ENCODE assay signal across 17 cellular contexts in the genomic region with DNA sequence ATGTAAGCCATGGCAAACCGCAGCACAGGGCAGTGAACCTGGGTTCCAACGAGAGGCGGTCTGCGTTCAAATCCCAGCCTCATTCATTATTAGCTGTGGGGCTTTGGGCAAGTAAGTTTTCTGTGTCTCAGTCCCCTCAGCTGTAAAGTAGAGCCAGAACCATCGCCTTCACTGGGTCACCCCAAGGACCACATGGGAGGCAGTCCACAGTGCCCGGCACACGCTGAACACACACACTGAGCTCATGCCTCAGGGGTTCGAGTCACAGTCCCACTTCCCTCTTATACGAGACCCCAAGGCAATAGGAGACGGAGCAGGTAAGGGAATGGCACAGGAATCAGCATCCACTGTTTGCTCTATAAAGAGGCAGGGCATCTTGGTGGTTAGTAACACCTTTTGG. TPM values are rescaled to one million over a fixed set of nuclear protein-coding genes. Genes with fewer than 3 reads are reported as not detected.
"Had no signal": no experiment of that assay in that cellular context is flagged by ENCODE, and none has a peak within 500 bp of the region (broad histone marks: within the 10 kb centered on the region; RNA-seq: fewer than 3 reads in every experiment).

No MANE protein-coding gene starts in this region.

- H3K36me3 Mint-ChIP-seq: activated naive CD8-positive, alpha-beta T cell treated with anti-CD3 and anti-CD28 coated beads, Interleukin-2, amount 10 ng/mL, durations not matched to agents 7 days and 5 days; naive thymus-derived CD4-positive, alpha-beta T cell had no signal

- H3K27ac Mint-ChIP-seq: activated CD4-positive, alpha-beta memory T cell treated with anti-CD3 and anti-CD28 coated beads, Interleukin-2, amount 10 ng/mL, durations not matched to agents 7 days and 5 days; activated CD4-positive, alpha-beta T cell treated with anti-CD3 and anti-CD28 coated beads for 36 hours; activated naive CD8-positive, alpha-beta T cell treated with anti-CD3 and anti-CD28 coated beads, Interleukin-2, amount 10 ng/mL, durations not matched to agents 7 days and 5 days; naive thymus-derived CD4-positive, alpha-beta T cell had no signal

- H3K4me3 Mint-ChIP-seq: activated CD4-positive, alpha-beta memory T cell treated with anti-CD3 and anti-CD28 coated beads, Interleukin-2, amount 10 ng/mL, durations not matched to agents 7 days and 5 days; activated CD4-positive, alpha-beta T cell treated with anti-CD3 and anti-CD28 coated beads for 36 hours; activated naive CD8-positive, alpha-beta T cell treated with anti-CD3 and anti-CD28 coated beads, Interleukin-2, amount 10 ng/mL, durations not matched to agents 7 days and 5 days; naive thymus-derived CD4-positive, alpha-beta T cell had no signal

- H3K4me1 Mint-ChIP-seq: activated CD4-positive, alpha-beta memory T cell treated with anti-CD3 and anti-CD28 coated beads, Interleukin-2, amount 10 ng/mL, durations not matched to agents 7 days and 5 days; activated CD4-positive, alpha-beta T cell treated with anti-CD3 and anti-CD28 coated beads for 36 hours; activated naive CD8-positive, alpha-beta T cell treated with anti-CD3 and anti-CD28 coated beads, Interleukin-2, amount 10 ng/mL, durations not matched to agents 7 days and 5 days had no signal

- H3K36me3 ChIP-seq: ascending aorta, colonic mucosa, transverse colon had no signal

- H3K9me3 Mint-ChIP-seq: activated CD4-positive, alpha-beta memory T cell treated with anti-CD3 and anti-CD28 coated beads, Interleukin-2, amount 10 ng/mL, durations not matched to agents 7 days and 5 days; activated naive CD8-positive, alpha-beta T cell treated with anti-CD3 and anti-CD28 coated beads, Interleukin-2, amount 10 ng/mL, durations not matched to agents 7 days and 5 days; naive thymus-derived CD4-positive, alpha-beta T cell had no signal

- H3K27me3 Mint-ChIP-seq: activated CD4-positive, alpha-beta T cell treated with anti-CD3 and anti-CD28 coated beads for 36 hours had no signal

- H3K27ac ChIP-seq: ascending aorta, colonic mucosa, transverse colon had no signal

- H3K9me3 ChIP-seq: ascending aorta, colonic mucosa, transverse colon had no signal

- ATAC-seq: activated CD4-positive, alpha-beta T cell treated with anti-CD3 and anti-CD28 coated beads for 36 hours; left ventricle myocardium superior; naive thymus-derived CD4-positive, alpha-beta T cell had no signal

- FAIRE-seq: frontal cortex, keratinocyte had no signal

- H3K4me1 ChIP-seq: ascending aorta, colonic mucosa, transverse colon had no signal

- H3K4me3 ChIP-seq: ascending aorta, colonic mucosa, transverse colon had no signal

- DNase-seq: activated CD4-positive, alpha-beta memory T cell treated with anti-CD3 and anti-CD28 coated beads, Interleukin-2, amount 10 ng/mL, durations not matched to agents 7 days and 5 days; activated CD4-positive, alpha-beta T cell treated with anti-CD3 and anti-CD28 coated beads for 36 hours; activated naive CD8-positive, alpha-beta T cell treated with anti-CD3 and anti-CD28 coated beads, Interleukin-2, amount 10 ng/mL, durations not matched to agents 7 days and 5 days; activated T-cell treated with anti-CD3 and anti-CD28 coated beads, Interleukin-2, amount 50 U/mL, for 48 hours; colonic mucosa; effector CD8-positive, alpha-beta T cell; left ventricle myocardium superior; naive thymus-derived CD4-positive, alpha-beta T cell; T-helper 9 cell; transverse colon had no signal

- H3K27me3 ChIP-seq: ascending aorta, colonic mucosa had no signal

RNA-seq across cellular contexts. Expression of gene LRTM2, which starts 19.1 kb away (rescaled TPM):
- total RNA-seq: activated CD4-positive, alpha-beta memory T cell treated with anti-CD3 and anti-CD28 coated beads, Interleukin-2, amount 10 ng/mL, durations not matched to agents 7 days and 5 days; activated CD4-positive, alpha-beta T cell treated with anti-CD3 and anti-CD28 coated beads for 36 hours; activated naive CD8-positive, alpha-beta T cell treated with anti-CD3 and anti-CD28 coated beads, Interleukin-2, amount 10 ng/mL, durations not matched to agents 7 days and 5 days; ascending aorta; colonic mucosa; fibroblast of lung; left ventricle myocardium superior; osteocyte; SK-MEL-5; skeletal muscle tissue; transverse colon had no signal
- polyA plus RNA-seq: fibroblast of lung; keratinocyte; naive thymus-derived CD4-positive, alpha-beta T cell had no signal
